In genomic region chr16:4329354-4329775, GRCh38 we compare ENCODE assay signal across 15 cellular contexts. TPM values are rescaled to one million over a fixed set of nuclear protein-coding genes. Genes with fewer than 3 reads are reported as not detected.
DNase-seq lines count a peak whose midpoint lies in the region; ATAC-seq and TF ChIP-seq lines count a peak whose summit lies in the region.
"Had no signal": no experiment of that assay in that cellular context is flagged by ENCODE, and none has a peak within 500 bp of the region (broad histone marks: within the 10 kb centered on the region; RNA-seq: fewer than 3 reads in every experiment).

No MANE protein-coding gene starts in this region.

- H3K18ac ChIP-seq in trophoblast cell (ENCODE audit: low read length): no peak overlapping the region

- no peak overlapping the region for H4K91ac ChIP-seq in trophoblast cell (ENCODE audit: low read depth, low read length)

- H3K9me3 Mint-ChIP-seq in HFFc6 (no peaks in the 10 kb centered on the region), chondrocyte (ENCODE audit: low read depth) (no peaks in the 10 kb centered on the region), natural killer cell (no peaks in the 10 kb centered on the region)
- no peaks in the 10 kb centered on the region for H3K9me3 Mint-ChIP-seq in activated CD4-positive, alpha-beta memory T cell treated with anti-CD3 and anti-CD28 coated beads for 36 hours
- H3K9me3 Mint-ChIP-seq: naive B cell; T-helper 1 cell treated with Interleukin-12 subunit alpha and Interleukin-12 subunit beta and Interleukin-4 antibody, amounts not matched to agents 30 μg/mL and 1 μg/mL, for 36 hours had no signal

- H3K4me3 ChIP-seq in lower lobe of right lung (no peak overlapping the region), stomach (no peak overlapping the region), trophoblast cell (ENCODE audit: low read depth, low read length) (no peak overlapping the region)

- H3K4me1 Mint-ChIP-seq in HFFc6 (ENCODE audit: low read depth) (peaks cover 27% of the 10 kb centered on the region), chondrocyte (ENCODE audit: low read depth) (peaks cover 44% of the 10 kb centered on the region), natural killer cell (peaks cover 0 to 5% of the 10 kb centered on the region in 2 donors)
- H3K4me1 Mint-ChIP-seq in activated CD4-positive, alpha-beta memory T cell treated with anti-CD3 and anti-CD28 coated beads for 36 hours (ENCODE audit: low read depth): peaks cover 6% of the 10 kb centered on the region

- no peak overlapping the region for H4K12ac ChIP-seq in trophoblast cell (ENCODE audit: low read depth, low read length)

- H2AK5ac ChIP-seq in trophoblast cell (ENCODE audit: low read length): no peak overlapping the region

- 51 to 69% (median 67%) methylated on average over 7 of the region's 7 CpGs for WGBS in stomach, 5 donors
- no CpG with 5 or more reads among the region's 7 CpGs for WGBS in trophoblast cell (ENCODE audit: extremely low coverage, insufficient coverage, insufficient read length)

- H3K4me3 Mint-ChIP-seq in HFFc6 (no peak overlapping the region), chondrocyte (ENCODE audit: unreplicated experiment) (no peak overlapping the region), natural killer cell (no peak overlapping the region)
- H3K4me3 Mint-ChIP-seq in activated CD4-positive, alpha-beta memory T cell treated with anti-CD3 and anti-CD28 coated beads for 36 hours: no peak overlapping the region
- H3K4me3 Mint-ChIP-seq: T-helper 1 cell treated with Interleukin-12 subunit alpha and Interleukin-12 subunit beta and Interleukin-4 antibody, amounts not matched to agents 30 μg/mL and 1 μg/mL, for 36 hours had no signal

- no peak for ATAC-seq in lower lobe of right lung
- no peak for ATAC-seq in natural killer cell
- ATAC-seq: foreskin keratinocyte had no signal

- no peak for DNase-seq in HFFc6
- DNase-seq in chondrocyte (ENCODE audit: low spot score): no peak
- DNase-seq in lower lobe of right lung: no peak
- no peak for DNase-seq in stomach
- no peak for DNase-seq in trophoblast cell
- no peak for DNase-seq in natural killer cell
- DNase-seq in activated CD4-positive, alpha-beta memory T cell treated with anti-CD3 and anti-CD28 coated beads for 36 hours: no peak
- DNase-seq in MV-4-11 (lab: John Stamatoyannopoulos, UW): no peak
- DNase-seq: activated T-cell treated with anti-CD3 and anti-CD28 coated beads, Interleukin-2, amount 50 U/mL, for 1 hour; foreskin keratinocyte; Karpas-422; naive B cell; NCI-H146 had no signal

- H3K4me1 ChIP-seq in lower lobe of right lung (peaks cover 58% of the 10 kb centered on the region), stomach (peaks cover 43 to 62% (median 54%) of the 10 kb centered on the region in 4 donors), trophoblast cell (ENCODE audit: control insufficient read depth in 1 of 2, insufficient read depth in 2 of 2, low read length in 2 of 2) (peaks cover 8 to 21% of the 10 kb centered on the region in 2 experiments)
- H3K4me1 ChIP-seq: foreskin keratinocyte had no signal

- H2BK5ac ChIP-seq in trophoblast cell (ENCODE audit: low read depth, low read length, poor library complexity): no peak overlapping the region

- no peak overlapping the region for H2BK12ac ChIP-seq in trophoblast cell (ENCODE audit: low read length)

- no peak overlapping the region for H3K4me2 ChIP-seq in trophoblast cell (ENCODE audit: low read length)

- H3K36me3 Mint-ChIP-seq in HFFc6 (ENCODE audit: low read depth) (no peaks in the 10 kb centered on the region), chondrocyte (ENCODE audit: low read depth) (peaks cover 1% of the 10 kb centered on the region), natural killer cell (no peaks in the 10 kb centered on the region)
- no peaks in the 10 kb centered on the region for H3K36me3 Mint-ChIP-seq in activated CD4-positive, alpha-beta memory T cell treated with anti-CD3 and anti-CD28 coated beads for 36 hours
- H3K36me3 Mint-ChIP-seq: naive B cell had no signal

- POLR2A ChIA-PET in activated CD4-positive, alpha-beta memory T cell treated with anti-CD3 and anti-CD28 coated beads for 36 hours (lab: Charles Lee): no interaction called here

- H3K9me3 ChIP-seq in lower lobe of right lung (no peaks in the 10 kb centered on the region), stomach (no peaks in the 10 kb centered on the region), trophoblast cell (ENCODE audit: insufficient read depth, low read depth, low read length) (peaks cover 2% of the 10 kb centered on the region)

- H3K9ac ChIP-seq in trophoblast cell (ENCODE audit: low read length): no peak overlapping the region

- no peak overlapping the region for H2AFZ ChIP-seq in trophoblast cell (ENCODE audit: insufficient read depth, low read length, poor library complexity)

- TF ChIP-seq CTCF in HFFc6 (IDR thresholded peaks at IDR 0.05): no peak
- no peak for TF ChIP-seq CTCF in chondrocyte (IDR thresholded peaks at IDR 0.05)
- no peak for TF ChIP-seq CTCF in lower lobe of right lung (IDR thresholded peaks at IDR 0.05)
- TF ChIP-seq CTCF in stomach (IDR thresholded peaks at IDR 0.05): no peak
- TF ChIP-seq CTCF in natural killer cell (IDR thresholded peaks at IDR 0.05): no peak

- H3K4ac ChIP-seq in trophoblast cell (ENCODE audit: low read depth, low read length): no peak overlapping the region

- CTCF ChIA-PET in activated CD4-positive, alpha-beta memory T cell treated with anti-CD3 and anti-CD28 coated beads for 36 hours (lab: Charles Lee): interaction anchor here (0.8 to 3.1 kb wide), 9 partner anchors 11 to 346 kb away, joined by 3 to 28 read pairs (median 8); partner anchors contain the start of gene TFAP4

- no peak for TF ChIP-seq POLR2A in stomach (IDR thresholded peaks at IDR 0.05)

- H2BK120ac ChIP-seq in trophoblast cell (ENCODE audit: insufficient read depth, low read length, poor library complexity): no peak overlapping the region

- TF ChIP-seq EP300 in stomach (IDR thresholded peaks at IDR 0.05): no peak

- H3K79me1 ChIP-seq in trophoblast cell (ENCODE audit: low read length): peaks cover 4% of the 10 kb centered on the region

- no peak overlapping the region for H3K14ac ChIP-seq in trophoblast cell (ENCODE audit: low read length)

- H4K8ac ChIP-seq in trophoblast cell (ENCODE audit: low read depth, low read length): no peak overlapping the region

- peaks cover 19% of the 10 kb centered on the region for H3K36me3 ChIP-seq in lower lobe of right lung
- peaks cover 0 to 21% (median 11%) of the 10 kb centered on the region in 4 donors for H3K36me3 ChIP-seq in stomach
- H3K36me3 ChIP-seq in trophoblast cell (ENCODE audit: control insufficient read depth in 1 of 2, insufficient read depth in 2 of 2, low read length in 2 of 2): peaks cover 12 to 15% of the 10 kb centered on the region in 2 experiments

- no peak overlapping the region for H3K23ac ChIP-seq in trophoblast cell (ENCODE audit: low read length)

- H3K27ac ChIP-seq in lower lobe of right lung (peak overlapping the region; percentile 85), stomach (peak overlapping the region; percentile 57 to 87 (median 79)), trophoblast cell (ENCODE audit: low read depth, low read length) (no peak overlapping the region)
- H3K27ac ChIP-seq: foreskin keratinocyte, HL-60 had no signal

- peaks cover 5% of the 10 kb centered on the region for H3K79me2 ChIP-seq in trophoblast cell (ENCODE audit: control insufficient read depth, insufficient read depth, low read length, poor library complexity)

- H3K27ac Mint-ChIP-seq in HFFc6 (peak overlapping the region; percentile 88), chondrocyte (ENCODE audit: unreplicated experiment) (peak overlapping the region; percentile 49), natural killer cell (no peak overlapping the region)
- H3K27ac Mint-ChIP-seq in activated CD4-positive, alpha-beta memory T cell treated with anti-CD3 and anti-CD28 coated beads for 36 hours: no peak overlapping the region
- H3K27ac Mint-ChIP-seq: naive B cell; T-helper 1 cell treated with Interleukin-12 subunit alpha and Interleukin-12 subunit beta and Interleukin-4 antibody, amounts not matched to agents 30 μg/mL and 1 μg/mL, for 36 hours had no signal

- H3K27me3 ChIP-seq in lower lobe of right lung (ENCODE audit: low read depth): no peaks in the 10 kb centered on the region
- H3K27me3 ChIP-seq in stomach: peaks cover 0 to 8% (median 0%) of the 10 kb centered on the region in 3 donors
- no peaks in the 10 kb centered on the region for H3K27me3 ChIP-seq in trophoblast cell (ENCODE audit: insufficient read depth, low read length)
- H3K27me3 ChIP-seq: foreskin keratinocyte had no signal

- H3K27me3 Mint-ChIP-seq in HFFc6 (ENCODE audit: insufficient read depth) (no peaks in the 10 kb centered on the region; the same call in 1 of the 2 replicates), chondrocyte (ENCODE audit: low read depth) (no peaks in the 10 kb centered on the region), natural killer cell (ENCODE audit: low read depth in 2 of 2) (peaks cover 0 to 4% of the 10 kb centered on the region in 2 donors)
- no peaks in the 10 kb centered on the region for H3K27me3 Mint-ChIP-seq in activated CD4-positive, alpha-beta memory T cell treated with anti-CD3 and anti-CD28 coated beads for 36 hours

- intact Hi-C loops in lower lobe of right lung (cut with DNase I) (no loop called here), stomach (cut with DNase I; ENCODE audit: low total_unique reads) (loop anchor here (5.0 kb wide), 1 partner anchor 127 kb away; no protein-coding TSS in a partner anchor), natural killer cell (cut with micrococcal nuclease) (loop anchor here (2.0 kb wide), 1 partner anchor 21 kb away; no protein-coding TSS in a partner anchor)
- intact Hi-C loops in activated CD4-positive, alpha-beta memory T cell treated with anti-CD3 and anti-CD28 coated beads for 36 hours (cut with micrococcal nuclease): loop anchor here (5.0 kb wide), 1 partner anchor 57 kb away; the partner anchor contains the start of gene TFAP4

RNA-seq across cellular contexts. Expression of gene GLIS2, which starts 13.5 kb away (rescaled TPM):
- 10 to 100 TPM; 21.9 to 26.0 (median 23.5) TPM for total RNA-seq in HFFc6 (2021; fragmentation: NEBNext Ultra II Directional; extraction: Animal tissue kit (Norgen Biotek cat#: 25700))
- 58.7 to 62.8 TPM (median 61.2 TPM) in 3 replicates for total RNA-seq in chondrocyte
- 21.5 TPM for total RNA-seq in lower lobe of right lung
- total RNA-seq in stomach: 10 to 100 TPM in 1 of 5 donors, 1 to 10 TPM in 4; 3.2 to 21.0 (median 4.6) TPM
- polyA plus RNA-seq in stomach: 1 to 10 TPM; 4.4 to 9.0 (median 5.8) TPM
- 22.5 and 23.2 TPM in 2 replicates for polyA plus RNA-seq in trophoblast cell (2013)
- under 1 TPM in 2 of 3 donors, not detected in 1; 0.05 to 0.35 TPM for total RNA-seq in natural killer cell
- under 1 TPM; 0.52 to 0.68 TPM for total RNA-seq in activated CD4-positive, alpha-beta memory T cell treated with anti-CD3 and anti-CD28 coated beads for 36 hours

RNA-seq across cellular contexts. Expression of gene PAM16, which starts 21.8 kb away (rescaled TPM):
- 10 to 100 TPM; 44.9 to 50.8 (median 46.1) TPM for total RNA-seq in HFFc6 (2021; fragmentation: NEBNext Ultra II Directional; extraction: Animal tissue kit (Norgen Biotek cat#: 25700))
- total RNA-seq in chondrocyte: 21.6 to 24.4 TPM (median 22.4 TPM) in 3 replicates
- 40.0 TPM for total RNA-seq in lower lobe of right lung
- total RNA-seq in stomach: 100 to 1,000 TPM in 1 of 5 donors, 10 to 100 TPM in 3, 1 to 10 TPM in 1; 4.7 to 218 (median 28.1) TPM
- 100 to 1,000 TPM in 2 of 3 donors, 10 to 100 TPM in 1; 54.4 to 117 (median 104) TPM for polyA plus RNA-seq in stomach
- 40.6 and 45.5 TPM in 2 replicates for polyA plus RNA-seq in trophoblast cell (2013)
- total RNA-seq in natural killer cell: 10 to 100 TPM; 29.4 to 42.7 (median 39.0) TPM
- 10 to 100 TPM; 52.8 to 63.4 TPM for total RNA-seq in activated CD4-positive, alpha-beta memory T cell treated with anti-CD3 and anti-CD28 coated beads for 36 hours

RNA-seq across cellular contexts. Expression of gene VASN, which starts 42.3 kb away (rescaled TPM):
- 100 to 1,000 TPM in 4 of 6 experiments, 10 to 100 TPM in 2; 92.0 to 131 (median 103) TPM for total RNA-seq in HFFc6 (2021; fragmentation: NEBNext Ultra II Directional; extraction: Animal tissue kit (Norgen Biotek cat#: 25700))
- total RNA-seq in chondrocyte (79.7 to 82.0 TPM (median 81.8 TPM) in 3 replicates), lower lobe of right lung (17.4 TPM), stomach (10 to 100 TPM; 10.5 to 25.6 (median 11.6) TPM), natural killer cell (under 1 TPM; 0.35 to 0.93 (median 0.78) TPM)
- 1 to 10 TPM; 3.7 to 7.2 (median 5.1) TPM for polyA plus RNA-seq in stomach
- 17.6 and 18.2 TPM in 2 replicates for polyA plus RNA-seq in trophoblast cell (2013)
- under 1 TPM in 1 of 2 experiments, not detected in 1; 0.07 TPM for total RNA-seq in activated CD4-positive, alpha-beta memory T cell treated with anti-CD3 and anti-CD28 coated beads for 36 hours

RNA-seq across cellular contexts. Expression of gene TFAP4, which starts 56.5 kb away (rescaled TPM):
- 10 to 100 TPM in 3 of 6 experiments, 1 to 10 TPM in 3; 8.3 to 11.7 (median 10.1) TPM for total RNA-seq in HFFc6 (2021; fragmentation: NEBNext Ultra II Directional; extraction: Animal tissue kit (Norgen Biotek cat#: 25700))
- total RNA-seq in chondrocyte (2.5 to 4.0 TPM (median 2.5 TPM) in 3 replicates), lower lobe of right lung (12.9 TPM), stomach (10 to 100 TPM in 1 of 5 donors, 1 to 10 TPM in 3, not detected in 1; 4.9 to 17.4 (median 6.5) TPM), natural killer cell (1 to 10 TPM; 6.5 to 9.6 (median 8.9) TPM)
- 1 to 10 TPM; 4.9 to 7.1 (median 5.5) TPM for polyA plus RNA-seq in stomach
- 4.5 and 4.6 TPM in 2 replicates for polyA plus RNA-seq in trophoblast cell (2013)
- 10 to 100 TPM; 24.5 to 24.7 TPM for total RNA-seq in activated CD4-positive, alpha-beta memory T cell treated with anti-CD3 and anti-CD28 coated beads for 36 hours

Comparison
In these comparisons a context has a peak if more than half of its experiments do, and no peak if none do; other contexts are left out.
1. H3K27ac Mint-ChIP-seq: peak in HFFc6 (single experiment) and chondrocyte (single experiment); none in natural killer cell (0 of 2) and activated CD4-positive, alpha-beta memory T cell treated with anti-CD3 and anti-CD28 coated beads for 36 hours (single experiment).